Comparison of ENCODE assay signal across 2 cellular contexts in the genomic region with DNA sequence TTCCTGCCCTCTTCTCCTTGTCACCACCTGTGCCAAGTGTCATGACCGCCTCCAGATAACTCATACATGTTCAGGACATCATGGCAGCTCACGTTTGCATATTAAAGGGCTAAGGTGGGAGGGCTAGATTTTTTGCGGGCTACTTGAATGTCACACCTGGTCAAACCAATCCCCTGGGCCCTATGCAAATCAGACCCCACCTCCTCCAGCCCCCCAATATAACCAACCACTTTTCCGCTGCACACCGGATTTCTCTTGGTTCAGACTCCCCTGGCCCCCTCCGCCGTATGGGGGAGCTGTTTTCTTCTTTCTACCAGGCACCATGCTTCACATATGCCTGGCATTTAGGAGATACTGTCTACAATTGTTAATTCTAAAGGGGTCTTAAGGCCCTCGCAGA.
A peak's percentile ranks its signal among the peaks of the same experiment; 100 is the strongest.
TF ChIP-seq lines count a peak whose summit lies in the region.

No MANE protein-coding gene starts in this region.

TF ChIP-seq in GM23338, 12 proteins besides CTCF, POLR2A, EP300 and RAD21:
- TF ChIP-seq CREB1 (CRISPR knock-in tag; IDR thresholded peaks at IDR 0.05; ENCODE audit: low read depth) (peak; percentile 39; the same call in 1 of the 2 replicates), NANOG (IDR thresholded peaks at IDR 0.05; ENCODE audit: borderline replicate concordance) (no peak)

TF ChIP-seq in H1, 55 proteins besides CTCF, POLR2A, EP300 and RAD21:
- TF ChIP-seq JUN (IDR thresholded peaks at IDR 0.05; ENCODE audit: low read depth, low read length) (no peak), RXRA (IDR thresholded peaks at IDR 0.05; ENCODE audit: insufficient read depth, low read depth, low read length) (no peak), MAX (IDR thresholded peaks at IDR 0.05) (peak; percentile 20; the same call in 1 of the 2 replicates), SP1 (IDR thresholded peaks at IDR 0.05; ENCODE audit: low read depth, low read length) (peak; percentile 53; the same call in 1 of the 2 replicates)
